21 cellular contexts compared by ENCODE assay signal in genomic region chr3:136152176-136152843, GRCh38. TPM values are rescaled to one million over a fixed set of nuclear protein-coding genes. Genes with fewer than 3 reads are reported as not detected.
DNase-seq lines count a peak whose midpoint lies in the region; ATAC-seq, FAIRE-seq and TF ChIP-seq lines count a peak whose summit lies in the region.
"Had no signal": no experiment of that assay in that cellular context is flagged by ENCODE, and none has a peak within 500 bp of the region (broad histone marks: within the 10 kb centered on the region; RNA-seq: fewer than 3 reads in every experiment).

No MANE protein-coding gene starts in this region.

- CTCF ChIA-PET in activated naive CD4-positive, alpha-beta T cell treated with anti-CD3 and anti-CD28 coated beads for 36 hours (lab: Charles Lee): no interaction called here
- CTCF ChIA-PET in activated naive CD4-positive, alpha-beta T cell treated with anti-CD3 and anti-CD28 coated beads, Interleukin-2, amount 10 ng/mL, durations not matched to agents 7 days and 5 days (lab: Charles Lee): no interaction called here
- CTCF ChIA-PET in K562 (lab: Yijun Ruan, JAX; ENCODE audit: low intra/inter-chr PET ratio): no interaction called here

- intact Hi-C loops in activated naive CD4-positive, alpha-beta T cell treated with anti-CD3 and anti-CD28 coated beads for 36 hours (cut with micrococcal nuclease): no loop called here
- intact Hi-C loops in K562 (cut with micrococcal nuclease): no loop called here

- no peak for TF ChIP-seq RAD21 in K562 (CRISPR knock-in tag; conservative IDR thresholded peaks at IDR 0.05 in 1 of 2, IDR thresholded peaks at IDR 0.05 in 1 of 2)

- no peak overlapping the region for H3K4me3 Mint-ChIP-seq in activated naive CD4-positive, alpha-beta T cell treated with anti-CD3 and anti-CD28 coated beads for 36 hours
- H3K4me3 Mint-ChIP-seq in activated naive CD4-positive, alpha-beta T cell treated with anti-CD3 and anti-CD28 coated beads, Interleukin-2, amount 10 ng/mL, durations not matched to agents 7 days and 5 days: no peak overlapping the region
- H3K4me3 Mint-ChIP-seq in HFFc6 (no peak overlapping the region), nephron progenitor cell (no peak overlapping the region)
- H3K4me3 Mint-ChIP-seq: activated CD4-positive, alpha-beta T cell treated with anti-CD3 and anti-CD28 coated beads, Interleukin-2, amount 10 ng/mL, durations not matched to agents 24 days and 14 days; IgD-negative memory B cell had no signal

- H3K4me1 ChIP-seq in K562 (replicated peaks in 1 of 2; ENCODE audit: control insufficient read depth in 2 of 2, insufficient read depth in 2 of 2, low read length in 2 of 2): peaks cover 0 to 4% of the 10 kb centered on the region in 2 experiments; a peak in 1 of 5 replicates

- TF ChIP-seq CTCF in HFFc6 (IDR thresholded peaks at IDR 0.05): no peak
- TF ChIP-seq CTCF in K562 (IDR thresholded peaks at IDR 0.05 in 2 of 3, conservative IDR thresholded peaks at IDR 0.05 in 1 of 3; ENCODE audit: insufficient read depth in 2 of 3, low read depth in 1 of 3, low read length in 3 of 3): no peak
- TF ChIP-seq CTCF in nephron progenitor cell (IDR thresholded peaks at IDR 0.05): no peak

- peak overlapping the region; percentile 46 for H3K27ac Mint-ChIP-seq in activated naive CD4-positive, alpha-beta T cell treated with anti-CD3 and anti-CD28 coated beads for 36 hours
- H3K27ac Mint-ChIP-seq in activated naive CD4-positive, alpha-beta T cell treated with anti-CD3 and anti-CD28 coated beads, Interleukin-2, amount 10 ng/mL, durations not matched to agents 7 days and 5 days: no peak overlapping the region
- H3K27ac Mint-ChIP-seq in HFFc6 (0 out of 2 replicates have a peak overlapping the region, but pooled peaks have one; percentile 29), nephron progenitor cell (peak overlapping the region; percentile 90)
- H3K27ac Mint-ChIP-seq: activated CD4-positive, alpha-beta T cell treated with anti-CD3 and anti-CD28 coated beads, Interleukin-2, amount 10 ng/mL, durations not matched to agents 24 days and 14 days had no signal

- H3K27me3 Mint-ChIP-seq in activated naive CD4-positive, alpha-beta T cell treated with anti-CD3 and anti-CD28 coated beads for 36 hours (ENCODE audit: low read depth): no peaks in the 10 kb centered on the region
- H3K27me3 Mint-ChIP-seq in activated naive CD4-positive, alpha-beta T cell treated with anti-CD3 and anti-CD28 coated beads, Interleukin-2, amount 10 ng/mL, durations not matched to agents 7 days and 5 days: no peaks in the 10 kb centered on the region
- H3K27me3 Mint-ChIP-seq in HFFc6 (ENCODE audit: insufficient read depth): no peaks in the 10 kb centered on the region; the same call in 1 of the 2 replicates
- H3K27me3 Mint-ChIP-seq in nephron progenitor cell (ENCODE audit: low read depth, poor library complexity): no peaks in the 10 kb centered on the region
- H3K27me3 Mint-ChIP-seq: activated CD4-positive, alpha-beta T cell treated with anti-CD3 and anti-CD28 coated beads, Interleukin-2, amount 10 ng/mL, durations not matched to agents 24 days and 14 days; IgD-negative memory B cell had no signal

- peaks cover 23% of the 10 kb centered on the region for H3K36me3 Mint-ChIP-seq in activated naive CD4-positive, alpha-beta T cell treated with anti-CD3 and anti-CD28 coated beads for 36 hours (ENCODE audit: low read depth)
- peaks cover 43% of the 10 kb centered on the region for H3K36me3 Mint-ChIP-seq in activated naive CD4-positive, alpha-beta T cell treated with anti-CD3 and anti-CD28 coated beads, Interleukin-2, amount 10 ng/mL, durations not matched to agents 7 days and 5 days
- H3K36me3 Mint-ChIP-seq in HFFc6 (ENCODE audit: low read depth) (peaks cover 28% of the 10 kb centered on the region), nephron progenitor cell (ENCODE audit: low read depth) (peaks cover 62% of the 10 kb centered on the region)

- TF ChIP-seq POLR2A in K562 (conservative IDR thresholded peaks at IDR 0.05): no peak

- H2AFZ ChIP-seq in K562 (ENCODE audit: low read depth, low read length): no peak overlapping the region

- H3K4me2 ChIP-seq in K562 (ENCODE audit: insufficient read depth, low read length): no peak overlapping the region

- no peak overlapping the region for H3K4me3 ChIP-seq in K562
- H3K4me3 ChIP-seq: esophagus muscularis mucosa, suprapubic skin had no signal

- no peak for FAIRE-seq in K562 (lab: Jason Lieb, UNC)

- POLR2A ChIA-PET in K562 (lab: Yijun Ruan, JAX): no interaction called here

- no TSS peak for BruUV-seq in K562 (replicated peaks; lab: Mats Ljungman, UMichigan)

- H3K4me1 Mint-ChIP-seq in activated naive CD4-positive, alpha-beta T cell treated with anti-CD3 and anti-CD28 coated beads for 36 hours (ENCODE audit: low read depth): peaks cover 74% of the 10 kb centered on the region
- H3K4me1 Mint-ChIP-seq in activated naive CD4-positive, alpha-beta T cell treated with anti-CD3 and anti-CD28 coated beads, Interleukin-2, amount 10 ng/mL, durations not matched to agents 7 days and 5 days: peaks cover 26% of the 10 kb centered on the region
- peaks cover 66% of the 10 kb centered on the region for H3K4me1 Mint-ChIP-seq in HFFc6 (ENCODE audit: low read depth)
- peaks cover 5% of the 10 kb centered on the region for H3K4me1 Mint-ChIP-seq in nephron progenitor cell

- no peak overlapping the region for H3K9ac ChIP-seq in K562 (ENCODE audit: insufficient read depth in 1 of 2, low read depth in 2 of 2, low read length in 2 of 2)

- H3K36me3 ChIP-seq in K562 (ENCODE audit: control insufficient read depth, insufficient read depth, low read length): peaks cover 44% of the 10 kb centered on the region; the same call in 2 of the 3 replicates

- in situ Hi-C loops in K562 (cut with MboI): no loop called here

- TF ChIP-seq EP300 in K562 (IDR thresholded peaks at IDR 0.05; ENCODE audit: low read length): no peak

- H3K27ac ChIP-seq in K562 (ENCODE audit: extremely low read depth, low read depth, low read length): no peak overlapping the region
- H3K27ac ChIP-seq: esophagus muscularis mucosa, HL-60, suprapubic skin had no signal

- H3K27me3 ChIP-seq in K562 (ENCODE audit: control insufficient read depth in 2 of 2, insufficient read depth in 2 of 2, low read length in 2 of 2): no peaks in the 10 kb centered on the region
- H3K27me3 ChIP-seq: esophagus muscularis mucosa, suprapubic skin had no signal

- 95% methylated on average over 4 of the region's 4 CpGs for whole genome bisulfite sequencing in K562 (ENCODE audit: insufficient coverage, low coverage, missing lambda C conversion rate)

- peaks cover 88% of the 10 kb centered on the region for H3K79me2 ChIP-seq in K562 (ENCODE audit: control insufficient read depth, insufficient read depth, low read length)

- H4K20me1 ChIP-seq in K562 (replicated peaks; ENCODE audit: control insufficient read depth, insufficient read depth, low read length): no peaks in the 10 kb centered on the region; the same call in 1 of the 2 replicates

- no peaks in the 10 kb centered on the region for H3K9me3 Mint-ChIP-seq in activated naive CD4-positive, alpha-beta T cell treated with anti-CD3 and anti-CD28 coated beads for 36 hours
- H3K9me3 Mint-ChIP-seq in activated naive CD4-positive, alpha-beta T cell treated with anti-CD3 and anti-CD28 coated beads, Interleukin-2, amount 10 ng/mL, durations not matched to agents 7 days and 5 days: no peaks in the 10 kb centered on the region
- H3K9me3 Mint-ChIP-seq in HFFc6: no peaks in the 10 kb centered on the region
- peaks cover 2% of the 10 kb centered on the region for H3K9me3 Mint-ChIP-seq in nephron progenitor cell
- H3K9me3 Mint-ChIP-seq: activated CD4-positive, alpha-beta T cell treated with anti-CD3 and anti-CD28 coated beads, Interleukin-2, amount 10 ng/mL, durations not matched to agents 24 days and 14 days; IgD-negative memory B cell had no signal

- no peak for ATAC-seq in K562
- ATAC-seq: left colon had no signal

- DNase-seq in activated naive CD4-positive, alpha-beta T cell treated with anti-CD3 and anti-CD28 coated beads for 36 hours: no peak
- DNase-seq in activated naive CD4-positive, alpha-beta T cell treated with anti-CD3 and anti-CD28 coated beads, Interleukin-2, amount 10 ng/mL, durations not matched to agents 7 days and 5 days: no peak
- DNase-seq in HFFc6: no peak
- no peak for DNase-seq in K562 (ENCODE audit: extremely low read depth in 1 of 4, low spot score in 3 of 4)
- DNase-seq in nephron progenitor cell: no peak
- DNase-seq in amniotic stem cell (lab: John Stamatoyannopoulos, UW): no peak
- no peak for DNase-seq in HuH-7 (ENCODE audit: low spot score)
- no peak for DNase-seq in NCI-H1092 (lab: John Stamatoyannopoulos, UW)
- DNase-seq: activated CD4-positive, alpha-beta T cell treated with anti-CD3 and anti-CD28 coated beads, Interleukin-2, amount 10 ng/mL, durations not matched to agents 24 days and 14 days; activated T-cell treated with anti-CD3 and anti-CD28 coated beads for 4 hours; DMS79 treated with DMSO at 0.1 percent for 48 hours; left colon; midbrain; MV-4-11; NCI-H2029; NK-92 treated with Interleukin-12 subunit alpha and Interleukin-12 subunit beta, amount 100 ng/mL, for 24 hours; RPMI8226 had no signal

- H3K9me3 ChIP-seq in K562 (replicated peaks; ENCODE audit: control insufficient read depth, insufficient read depth, low read depth, low read length): no peaks in the 10 kb centered on the region
- H3K9me3 ChIP-seq: esophagus muscularis mucosa, suprapubic skin had no signal

- H3K9me1 ChIP-seq in K562 (ENCODE audit: control insufficient read depth, insufficient read depth, low read length): peaks cover 4% of the 10 kb centered on the region

RNA-seq across cellular contexts. Expression of gene MSL2, which starts 43.8 kb away (rescaled TPM):
- total RNA-seq in activated naive CD4-positive, alpha-beta T cell treated with anti-CD3 and anti-CD28 coated beads for 36 hours: 10 to 100 TPM; 40.6 to 42.7 TPM
- total RNA-seq in HFFc6 (2021; fragmentation: NEBNext Ultra II Directional; extraction: Animal tissue kit (Norgen Biotek cat#: 25700)): 10 to 100 TPM; 20.4 to 24.8 (median 22.2) TPM
- 13.8 and 29.6 TPM in 2 replicates for total RNA-seq in K562 (2011; cell fraction: chromatin; rRNA removed; ENCODE audit: low replicate concordance)
- 8.7 and 10.1 TPM in 2 replicates for total RNA-seq in K562 (2011; cell fraction: nucleolus; rRNA removed)
- total RNA-seq in K562 (2011; cell fraction: nucleoplasm; rRNA removed): 15.4 and 17.9 TPM in 2 replicates
- 5.9 and 6.0 TPM in 2 replicates for total RNA-seq in K562 (2014; rRNA removed)
- 11.3 and 11.6 TPM in 2 replicates for total RNA-seq in K562 (2014; rRNA removed; fragmentation: Illumina TruSeq; extraction: Trizol)
- total RNA-seq in K562 (2015; rRNA removed; fragmentation: Illumina TruSeq; extraction: Trizol): 11.1 and 12.6 TPM in 2 replicates
- total RNA-seq in K562 (2021): 19.9 TPM in 2 replicates
- polyA plus RNA-seq in K562 (2011; rRNA removed): 8.3 and 9.1 TPM in 2 replicates
- 2.5 and 6.9 TPM in 2 replicates for polyA plus RNA-seq in K562 (2011; cell fraction: cytosol; rRNA removed)
- 5.2 and 5.8 TPM in 2 replicates for polyA plus RNA-seq in K562 (2011; cell fraction: nucleus; rRNA removed)
- 10.3 and 11.0 TPM in 2 replicates for polyA plus RNA-seq in K562 (2012)
- 13.5 and 14.1 TPM in 2 replicates for polyA plus RNA-seq in K562 (2014; fragmentation: Illumina TruSeq; extraction: Trizol)
- polyA plus RNA-seq in K562 (2014; fragmentation: Nextera tagmentation; extraction: Ambion mirVana): 1 to 10 TPM; 1.9 to 2.2 TPM
- polyA plus RNA-seq in K562 (2014; rRNA removed): 6.1 and 6.5 TPM in 2 replicates
- polyA minus RNA-seq in K562 (2011; rRNA and poly(A)+ RNA removed): 31.5 and 33.7 TPM in 2 replicates
- 8.0 and 12.7 TPM in 2 replicates for polyA minus RNA-seq in K562 (2011; cell fraction: cytosol; rRNA and poly(A)+ RNA removed)
- polyA minus RNA-seq in K562 (2011; cell fraction: nucleus; rRNA and poly(A)+ RNA removed): 6.3 and 11.6 TPM in 2 replicates
